Comparison of ENCODE assay signal across 8 cellular contexts in genomic region chr17:59842901-59843652, GRCh38. TPM values are rescaled to one million over a fixed set of nuclear protein-coding genes. Genes with fewer than 3 reads are reported as not detected.
A peak's percentile ranks its signal among the peaks of the same experiment; 100 is the strongest.
DNase-seq lines count a peak whose midpoint lies in the region; ATAC-seq and TF ChIP-seq lines count a peak whose summit lies in the region.

No MANE protein-coding gene starts in this region.

- DNase-seq in activated CD4-positive, alpha-beta T cell treated with anti-CD3 and anti-CD28 coated beads, Interleukin-2, amount 10 ng/mL, durations not matched to agents 7 days and 5 days, result no peak
- DNase-seq in epithelial cell of esophagus (ENCODE audit: low read depth), result peak; percentile 98
- no peak for DNase-seq in psoas muscle
- no peak for DNase-seq in NCI-H2227 treated with DMSO at 0.1 percent for 48 hours (lab: John Stamatoyannopoulos, UW)
- no peak for DNase-seq in hippocampal formation (lab: John Stamatoyannopoulos, UW)
- DNase-seq in GM19240 (ENCODE audit: insufficient read length, low spot score), result no peak

- H3K4me3 ChIP-seq in epithelial cell of esophagus (ENCODE audit: low read length), result no peak overlapping the region
- H3K4me3 ChIP-seq in psoas muscle, result no peak overlapping the region

- ATAC-seq in GM18517 (IDR thresholded peaks at IDR 0.05; ENCODE audit: unreplicated experiment) (peak; percentile 41), HG03442 (IDR thresholded peaks at IDR 0.05; ENCODE audit: unreplicated experiment) (peak; percentile 31), psoas muscle (peak in 2 of 4 donors; percentile 4 to 18)

- peaks cover 38% of the 10 kb centered on the region for H3K4me1 ChIP-seq in psoas muscle

- peaks cover 62% of the 10 kb centered on the region for H3K36me3 Mint-ChIP-seq in activated CD4-positive, alpha-beta T cell treated with anti-CD3 and anti-CD28 coated beads, Interleukin-2, amount 10 ng/mL, durations not matched to agents 7 days and 5 days (ENCODE audit: low read depth)

- TF ChIP-seq CTCF in epithelial cell of esophagus (IDR thresholded peaks at IDR 0.05; ENCODE audit: insufficient read depth, low read depth, low read length, missing control alignments) (no peak), psoas muscle (IDR thresholded peaks at IDR 0.05) (no peak)

- H3K27me3 ChIP-seq in psoas muscle (ENCODE audit: insufficient read depth in 3 of 3, low read length in 2 of 3), result no peaks in the 10 kb centered on the region

- H3K36me3 ChIP-seq in psoas muscle (ENCODE audit: insufficient read depth in 1 of 2, low read depth in 1 of 2), result peaks cover 7 to 26% of the 10 kb centered on the region in 2 donors

- peak overlapping the region; percentile 98 for H3K27ac Mint-ChIP-seq in activated CD4-positive, alpha-beta T cell treated with anti-CD3 and anti-CD28 coated beads, Interleukin-2, amount 10 ng/mL, durations not matched to agents 7 days and 5 days

- WGBS in psoas muscle, 3 donors, result 95% methylated on average over 13 of the region's 13 CpGs

- H3K27ac ChIP-seq in psoas muscle, result peak overlapping the region; percentile 92

- CTCF ChIA-PET in activated CD4-positive, alpha-beta T cell treated with anti-CD3 and anti-CD28 coated beads, Interleukin-2, amount 10 ng/mL, durations not matched to agents 7 days and 5 days (lab: Charles Lee), result interaction anchor here (0.6 to 1.9 kb wide), 5 partner anchors 57 to 1160 kb away, joined by 3 to 6 read pairs (median 4); no protein-coding TSS in a partner anchor

- no peaks in the 10 kb centered on the region for H3K9me3 Mint-ChIP-seq in activated CD4-positive, alpha-beta T cell treated with anti-CD3 and anti-CD28 coated beads, Interleukin-2, amount 10 ng/mL, durations not matched to agents 7 days and 5 days

- no peaks in the 10 kb centered on the region for H3K9me3 ChIP-seq in psoas muscle

- POLR2A ChIA-PET in activated CD4-positive, alpha-beta T cell treated with anti-CD3 and anti-CD28 coated beads, Interleukin-2, amount 10 ng/mL, durations not matched to agents 7 days and 5 days (lab: Charles Lee), result interaction anchor here (0.6 to 7.8 kb wide), 9 partner anchors 10 to 205 kb away, joined by 3 to 120 read pairs (median 5); no protein-coding TSS in a partner anchor

- H3K4me1 Mint-ChIP-seq in activated CD4-positive, alpha-beta T cell treated with anti-CD3 and anti-CD28 coated beads, Interleukin-2, amount 10 ng/mL, durations not matched to agents 7 days and 5 days, result peaks cover 60% of the 10 kb centered on the region

- peak overlapping the region; percentile 93 for H3K4me3 Mint-ChIP-seq in activated CD4-positive, alpha-beta T cell treated with anti-CD3 and anti-CD28 coated beads, Interleukin-2, amount 10 ng/mL, durations not matched to agents 7 days and 5 days

- intact Hi-C loops in psoas muscle (cut with DNase I), result no loop called here

- no peaks in the 10 kb centered on the region for H3K27me3 Mint-ChIP-seq in activated CD4-positive, alpha-beta T cell treated with anti-CD3 and anti-CD28 coated beads, Interleukin-2, amount 10 ng/mL, durations not matched to agents 7 days and 5 days

RNA-seq across cellular contexts. Expression of gene TUBD1, which starts 49.7 kb away (rescaled TPM):
- total RNA-seq in activated CD4-positive, alpha-beta T cell treated with anti-CD3 and anti-CD28 coated beads, Interleukin-2, amount 10 ng/mL, durations not matched to agents 7 days and 5 days, result 10 to 100 TPM; 12.3 to 13.8 TPM
- total RNA-seq in psoas muscle, result 1 to 10 TPM; 4.9 to 8.8 (median 6.9) TPM
- 1 to 10 TPM; 4.7 to 8.0 (median 5.1) TPM for polyA plus RNA-seq in psoas muscle

RNA-seq across cellular contexts. Expression of gene RPS6KB1, which starts 49.8 kb away (rescaled TPM):
- total RNA-seq in activated CD4-positive, alpha-beta T cell treated with anti-CD3 and anti-CD28 coated beads, Interleukin-2, amount 10 ng/mL, durations not matched to agents 7 days and 5 days, result 10 to 100 TPM; 46.7 to 50.3 TPM
- 10 to 100 TPM; 26.6 to 56.0 (median 45.2) TPM for total RNA-seq in psoas muscle
- polyA plus RNA-seq in psoas muscle, result 10 to 100 TPM; 10.6 to 35.8 (median 12.0) TPM
